ENCODE assay signal across 25 cellular contexts in the genomic region with DNA sequence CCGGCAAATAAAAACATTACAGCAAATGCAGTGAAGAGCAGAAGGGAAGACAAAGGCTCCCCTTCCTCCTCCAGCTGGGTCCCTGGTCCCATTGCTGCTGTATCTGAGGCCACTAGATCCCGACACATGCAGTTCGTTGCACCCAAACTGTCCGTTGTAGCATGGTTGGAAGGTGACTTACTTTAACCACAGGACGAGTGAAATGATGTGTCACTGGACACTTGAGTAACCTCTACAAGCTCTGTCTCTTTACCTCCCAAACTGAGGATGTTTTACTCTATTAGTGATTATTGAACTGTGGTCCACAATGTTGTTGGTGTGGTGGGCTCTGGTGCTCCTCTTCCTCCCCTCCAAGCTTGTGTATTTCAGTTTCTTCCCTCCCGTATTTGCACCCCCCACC. TPM values are rescaled to one million over a fixed set of nuclear protein-coding genes. Genes with fewer than 3 reads are reported as not detected.
DNase-seq lines count a peak whose midpoint lies in the region; ATAC-seq and TF ChIP-seq lines count a peak whose summit lies in the region.
"Had no signal": no experiment of that assay in that cellular context is flagged by ENCODE, and none has a peak within 500 bp of the region (broad histone marks: within the 10 kb centered on the region; RNA-seq: fewer than 3 reads in every experiment).

No MANE protein-coding gene starts in this region.

- CTCF ChIA-PET in activated CD4-positive, alpha-beta T cell treated with anti-CD3 and anti-CD28 coated beads for 36 hours (lab: Charles Lee), result interaction anchor here (0.8 to 3.4 kb wide), 4 partner anchors 11 to 197 kb away, joined by 3 to 21 read pairs (median 4); no protein-coding TSS in a partner anchor
- CTCF ChIA-PET in activated CD8-positive, alpha-beta T cell treated with anti-CD3 and anti-CD28 coated beads for 36 hours (lab: Charles Lee), result interaction anchor here (2.5 to 3.5 kb wide), 3 partner anchors 11 to 173 kb away, joined by 9 to 20 read pairs (median 12); no protein-coding TSS in a partner anchor

- no peaks in the 10 kb centered on the region for H3K27me3 Mint-ChIP-seq in activated CD4-positive, alpha-beta T cell treated with anti-CD3 and anti-CD28 coated beads for 36 hours
- H3K27me3 Mint-ChIP-seq in activated CD8-positive, alpha-beta T cell treated with anti-CD3 and anti-CD28 coated beads for 36 hours, result no peaks in the 10 kb centered on the region
- H3K27me3 Mint-ChIP-seq in natural killer cell treated with Interleukin-12 subunit alpha and Interleukin-12 subunit beta and Interleukin-15 and Interleukin-18, amount 100 ng/mL, for 72 hours, result no peaks in the 10 kb centered on the region

- no peak for TF ChIP-seq CTCF in activated CD8-positive, alpha-beta T cell treated with anti-CD3 and anti-CD28 coated beads for 36 hours (IDR thresholded peaks at IDR 0.05)

- H3K27ac Mint-ChIP-seq in activated CD4-positive, alpha-beta T cell treated with anti-CD3 and anti-CD28 coated beads for 36 hours, result peak overlapping the region; percentile 55
- peak overlapping the region; percentile 50 for H3K27ac Mint-ChIP-seq in activated CD8-positive, alpha-beta T cell treated with anti-CD3 and anti-CD28 coated beads for 36 hours
- peak overlapping the region; percentile 54 to 72 for H3K27ac Mint-ChIP-seq in natural killer cell treated with Interleukin-12 subunit alpha and Interleukin-12 subunit beta and Interleukin-15 and Interleukin-18, amount 100 ng/mL, for 72 hours
- H3K27ac Mint-ChIP-seq: WTC11 had no signal

- intact Hi-C loops in activated CD4-positive, alpha-beta T cell treated with anti-CD3 and anti-CD28 coated beads for 36 hours (cut with DNase I, micrococcal nuclease), result no loop called here
- intact Hi-C loops in activated CD8-positive, alpha-beta T cell treated with anti-CD3 and anti-CD28 coated beads for 36 hours (cut with micrococcal nuclease), result no loop called here

- no peak for DNase-seq in activated CD4-positive, alpha-beta T cell treated with anti-CD3 and anti-CD28 coated beads for 36 hours
- DNase-seq in activated CD4-positive, alpha-beta T cell treated with anti-CD3 and anti-CD28 coated beads for 4 hours, result no peak
- no peak for DNase-seq in activated CD8-positive, alpha-beta T cell treated with anti-CD3 and anti-CD28 coated beads for 36 hours
- no peak for DNase-seq in natural killer cell treated with Interleukin-12 subunit alpha and Interleukin-12 subunit beta and Interleukin-15 and Interleukin-18, amount 100 ng/mL, for 72 hours (ENCODE audit: low spot score)
- no peak for DNase-seq in SW 1271 (lab: John Stamatoyannopoulos, UW)
- DNase-seq: 8988T; activated CD8-positive, alpha-beta memory T cell treated with anti-CD3 and anti-CD28 coated beads, Interleukin-2, amount 50 U/mL, for 48 hours; BE2C; dermis blood vessel endothelial cell; DMS 273 treated with DMSO at 0.1 percent for 48 hours; foreskin fibroblast; GDM1; hypothalamus; Kasumi-1; kidney glomerular epithelial cell; NCI-H1105; NCI-H2107; OCI-M1; SIG-M5; stimulated activated CD8-positive, alpha-beta memory T cell treated with anti-CD3 and anti-CD28 coated beads, Interleukin-4, amount 100 ng/mL, for 48 hours had no signal

- H3K4me3 Mint-ChIP-seq in activated CD4-positive, alpha-beta T cell treated with anti-CD3 and anti-CD28 coated beads for 36 hours, result no peak overlapping the region
- H3K4me3 Mint-ChIP-seq in activated CD8-positive, alpha-beta T cell treated with anti-CD3 and anti-CD28 coated beads for 36 hours, result no peak overlapping the region
- H3K4me3 Mint-ChIP-seq in natural killer cell treated with Interleukin-12 subunit alpha and Interleukin-12 subunit beta and Interleukin-15 and Interleukin-18, amount 100 ng/mL, for 72 hours, result no peak overlapping the region
- H3K4me3 Mint-ChIP-seq: WTC11 had no signal

- POLR2A ChIA-PET in activated CD4-positive, alpha-beta T cell treated with anti-CD3 and anti-CD28 coated beads for 36 hours (lab: Charles Lee), result no interaction called here
- POLR2A ChIA-PET in activated CD8-positive, alpha-beta T cell treated with anti-CD3 and anti-CD28 coated beads for 36 hours (lab: Charles Lee), result no interaction called here

- ATAC-seq in activated CD4-positive, alpha-beta T cell treated with anti-CD3 and anti-CD28 coated beads for 36 hours, result no peak
- ATAC-seq in GM18907 (IDR thresholded peaks at IDR 0.05; ENCODE audit: unreplicated experiment) (peak; percentile 52), GM18502 (IDR thresholded peaks at IDR 0.05; ENCODE audit: poor library complexity, unreplicated experiment) (no peak), GM18858 (IDR thresholded peaks at IDR 0.05; ENCODE audit: unreplicated experiment) (no peak)
- no peak for ATAC-seq in activated CD8-positive, alpha-beta T cell treated with anti-CD3 and anti-CD28 coated beads for 36 hours
- no peak for ATAC-seq in natural killer cell treated with Interleukin-12 subunit alpha and Interleukin-12 subunit beta and Interleukin-15 and Interleukin-18, amount 100 ng/mL, for 72 hours
- ATAC-seq: WTC11 had no signal

- no peaks in the 10 kb centered on the region for H3K9me3 Mint-ChIP-seq in activated CD4-positive, alpha-beta T cell treated with anti-CD3 and anti-CD28 coated beads for 36 hours (ENCODE audit: low read depth)
- no peaks in the 10 kb centered on the region for H3K9me3 Mint-ChIP-seq in activated CD8-positive, alpha-beta T cell treated with anti-CD3 and anti-CD28 coated beads for 36 hours
- no peaks in the 10 kb centered on the region for H3K9me3 Mint-ChIP-seq in natural killer cell treated with Interleukin-12 subunit alpha and Interleukin-12 subunit beta and Interleukin-15 and Interleukin-18, amount 100 ng/mL, for 72 hours
- H3K9me3 Mint-ChIP-seq: WTC11 had no signal

- peaks cover 67% of the 10 kb centered on the region for H3K36me3 Mint-ChIP-seq in activated CD4-positive, alpha-beta T cell treated with anti-CD3 and anti-CD28 coated beads for 36 hours (ENCODE audit: low read depth)
- H3K36me3 Mint-ChIP-seq in activated CD8-positive, alpha-beta T cell treated with anti-CD3 and anti-CD28 coated beads for 36 hours (ENCODE audit: low read depth), result peaks cover 79% of the 10 kb centered on the region
- H3K36me3 Mint-ChIP-seq in natural killer cell treated with Interleukin-12 subunit alpha and Interleukin-12 subunit beta and Interleukin-15 and Interleukin-18, amount 100 ng/mL, for 72 hours, result peaks cover 34% of the 10 kb centered on the region

- H3K4me1 Mint-ChIP-seq in activated CD4-positive, alpha-beta T cell treated with anti-CD3 and anti-CD28 coated beads for 36 hours, result peaks cover 70% of the 10 kb centered on the region
- H3K4me1 Mint-ChIP-seq in activated CD8-positive, alpha-beta T cell treated with anti-CD3 and anti-CD28 coated beads for 36 hours (ENCODE audit: low read depth), result peaks cover 58% of the 10 kb centered on the region
- peaks cover 8 to 15% of the 10 kb centered on the region in 2 donors for H3K4me1 Mint-ChIP-seq in natural killer cell treated with Interleukin-12 subunit alpha and Interleukin-12 subunit beta and Interleukin-15 and Interleukin-18, amount 100 ng/mL, for 72 hours (ENCODE audit: low read depth in 2 of 2)

RNA-seq across cellular contexts. Expression of a gene that starts 46.2 kb away (rescaled TPM):
- not detected for total RNA-seq in activated CD4-positive, alpha-beta T cell treated with anti-CD3 and anti-CD28 coated beads for 36 hours
- total RNA-seq in activated CD8-positive, alpha-beta T cell treated with anti-CD3 and anti-CD28 coated beads for 36 hours, result under 1 TPM in 1 of 2 experiments, not detected in 1; 0.40 TPM
- total RNA-seq in natural killer cell treated with Interleukin-12 subunit alpha and Interleukin-12 subunit beta and Interleukin-15 and Interleukin-18, amount 100 ng/mL, for 72 hours, result 1 to 10 TPM in 1 of 2 donors, under 1 TPM in 1; 0.74 to 1.3 TPM
- total RNA-seq: bronchial epithelial cell, dermis blood vessel endothelial cell, WTC11 had no signal
